In the genomic region with DNA sequence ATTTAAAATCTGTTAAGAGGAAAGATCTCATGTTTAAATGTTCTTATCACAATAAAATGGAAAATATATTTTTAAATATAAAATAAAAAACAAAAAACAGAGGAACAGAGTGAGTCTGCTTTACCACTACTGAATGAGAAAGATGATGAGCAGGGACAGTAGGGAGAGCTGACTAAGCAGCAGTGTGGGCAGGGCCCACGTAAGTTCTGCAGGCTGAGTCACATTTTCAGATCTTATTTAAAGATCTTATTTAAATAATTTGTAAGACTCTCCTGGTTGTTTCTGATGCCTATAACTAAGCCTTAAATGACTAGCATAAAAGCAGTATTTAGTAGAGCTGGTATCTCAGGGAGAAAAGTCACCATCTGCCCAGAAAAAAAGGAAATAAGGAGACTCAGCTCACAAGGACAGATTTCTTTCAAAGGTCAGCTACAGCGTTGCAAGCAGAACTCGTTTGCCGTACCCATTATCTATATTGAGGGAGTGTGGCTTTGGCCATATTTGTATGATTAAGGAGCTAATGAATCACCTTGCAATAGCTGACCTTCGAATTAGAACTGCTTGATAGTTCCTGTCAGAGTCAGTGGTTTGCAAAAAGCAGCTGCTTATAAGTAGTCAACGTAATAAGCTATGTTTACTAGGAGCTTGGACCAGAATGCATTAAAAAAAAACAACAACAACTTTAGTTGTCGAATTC, we compare ENCODE assay signal across 11 cellular contexts.
DNase-seq lines count a peak whose midpoint lies in the region; ATAC-seq and FAIRE-seq lines count a peak whose summit lies in the region.
"Had no signal": no experiment of that assay in that cellular context is flagged by ENCODE, and none has a peak within 500 bp of the region (broad histone marks: within the 10 kb centered on the region; RNA-seq: fewer than 3 reads in every experiment).

No MANE protein-coding gene starts in this region.

- no peaks in the 10 kb centered on the region for H3K9me3 ChIP-seq in small intestine (ENCODE audit: control insufficient read depth, low read depth)

- H3K27ac ChIP-seq in small intestine (ENCODE audit: low read depth in 1 of 2, low read length in 1 of 2): no peak overlapping the region
- H3K27ac ChIP-seq: C4-2B, parathyroid adenoma had no signal

- no peaks in the 10 kb centered on the region for H3K4me1 Mint-ChIP-seq in activated naive CD8-positive, alpha-beta T cell treated with anti-CD3 and anti-CD28 coated beads, Interleukin-2, amount 50 U/mL, for 24 hours
- no peaks in the 10 kb centered on the region for H3K4me1 Mint-ChIP-seq in activated naive CD8-positive, alpha-beta T cell treated with anti-CD3 and anti-CD28 coated beads for 36 hours
- H3K4me1 Mint-ChIP-seq: activated B cell treated with CpG ODN at 0.5 μM for 24 hours had no signal

- no peak overlapping the region for H3K27ac Mint-ChIP-seq in activated naive CD8-positive, alpha-beta T cell treated with anti-CD3 and anti-CD28 coated beads, Interleukin-2, amount 50 U/mL, for 24 hours
- H3K27ac Mint-ChIP-seq in activated naive CD8-positive, alpha-beta T cell treated with anti-CD3 and anti-CD28 coated beads for 36 hours: no peak overlapping the region
- H3K27ac Mint-ChIP-seq: activated B cell treated with CpG ODN at 0.5 μM for 24 hours had no signal

- DNase-seq in activated naive CD8-positive, alpha-beta T cell treated with anti-CD3 and anti-CD28 coated beads, Interleukin-2, amount 50 U/mL, for 24 hours: no peak
- DNase-seq in activated naive CD8-positive, alpha-beta T cell treated with anti-CD3 and anti-CD28 coated beads for 36 hours: no peak
- DNase-seq in amniotic epithelial cell (ENCODE audit: low read depth) (peak; percentile 60), small intestine (peak; percentile 13), NCI-H2107 treated with DMSO at 0.1 percent for 48 hours (lab: John Stamatoyannopoulos, UW; ENCODE audit: unreplicated experiment) (no peak), NCI-H1092 treated with DMSO at 0.1 percent for 48 hours (lab: John Stamatoyannopoulos, UW) (no peak), DMS153 (lab: John Stamatoyannopoulos, UW) (no peak)
- DNase-seq: activated B cell treated with CpG ODN at 0.5 μM for 24 hours had no signal

- H3K36me3 ChIP-seq in small intestine (ENCODE audit: control insufficient read depth in 2 of 2, insufficient read depth in 2 of 2, low read length in 2 of 2): no peaks in the 10 kb centered on the region

- no peaks in the 10 kb centered on the region for H3K4me1 ChIP-seq in small intestine (ENCODE audit: control insufficient read depth in 2 of 2, insufficient read depth in 1 of 2, low read depth in 1 of 2, low read length in 1 of 2)
- H3K4me1 ChIP-seq: parathyroid adenoma had no signal

- no peak overlapping the region for H3K4me3 Mint-ChIP-seq in activated naive CD8-positive, alpha-beta T cell treated with anti-CD3 and anti-CD28 coated beads, Interleukin-2, amount 50 U/mL, for 24 hours
- H3K4me3 Mint-ChIP-seq in activated naive CD8-positive, alpha-beta T cell treated with anti-CD3 and anti-CD28 coated beads for 36 hours: no peak overlapping the region
- H3K4me3 Mint-ChIP-seq: activated B cell treated with CpG ODN at 0.5 μM for 24 hours had no signal

- no peaks in the 10 kb centered on the region for H3K36me3 Mint-ChIP-seq in activated naive CD8-positive, alpha-beta T cell treated with anti-CD3 and anti-CD28 coated beads, Interleukin-2, amount 50 U/mL, for 24 hours (ENCODE audit: low read depth)
- H3K36me3 Mint-ChIP-seq in activated naive CD8-positive, alpha-beta T cell treated with anti-CD3 and anti-CD28 coated beads for 36 hours: no peaks in the 10 kb centered on the region

- FAIRE-seq in small intestine (lab: Jason Lieb, UNC): no peak

- WGBS in small intestine, 3 donors: 25 to 46% (median 35%) methylated on average over 7 of the region's 7 CpGs

- H3K9me3 Mint-ChIP-seq in activated naive CD8-positive, alpha-beta T cell treated with anti-CD3 and anti-CD28 coated beads, Interleukin-2, amount 50 U/mL, for 24 hours: no peaks in the 10 kb centered on the region
- no peaks in the 10 kb centered on the region for H3K9me3 Mint-ChIP-seq in activated naive CD8-positive, alpha-beta T cell treated with anti-CD3 and anti-CD28 coated beads for 36 hours
- H3K9me3 Mint-ChIP-seq: activated B cell treated with CpG ODN at 0.5 μM for 24 hours had no signal

- ATAC-seq in activated naive CD8-positive, alpha-beta T cell treated with anti-CD3 and anti-CD28 coated beads, Interleukin-2, amount 50 U/mL, for 24 hours: peak; percentile 80
- peak; percentile 76 for ATAC-seq in HG03039 (IDR thresholded peaks at IDR 0.05; ENCODE audit: unreplicated experiment)

- no peaks in the 10 kb centered on the region for H3K27me3 ChIP-seq in small intestine (ENCODE audit: control insufficient read depth in 2 of 2, insufficient read depth in 2 of 2, low read length in 2 of 2)

- no peak overlapping the region for H3K4me3 ChIP-seq in small intestine (ENCODE audit: low read depth in 1 of 2, low read length in 2 of 2)

- peaks cover 3% of the 10 kb centered on the region for H3K27me3 Mint-ChIP-seq in activated naive CD8-positive, alpha-beta T cell treated with anti-CD3 and anti-CD28 coated beads, Interleukin-2, amount 50 U/mL, for 24 hours
- peaks cover 8% of the 10 kb centered on the region for H3K27me3 Mint-ChIP-seq in activated naive CD8-positive, alpha-beta T cell treated with anti-CD3 and anti-CD28 coated beads for 36 hours

Comparison
In these comparisons a context has a peak if more than half of its experiments do, and no peak if none do; other contexts are left out.
1. DNase-seq: peak in amniotic epithelial cell (single experiment) and small intestine (single experiment); none in activated naive CD8-positive, alpha-beta T cell treated with anti-CD3 and anti-CD28 coated beads, Interleukin-2, amount 50 U/mL, for 24 hours (single experiment), activated naive CD8-positive, alpha-beta T cell treated with anti-CD3 and anti-CD28 coated beads for 36 hours (single experiment), NCI-H2107 treated with DMSO at 0.1 percent for 48 hours (single experiment), NCI-H1092 treated with DMSO at 0.1 percent for 48 hours (single experiment) and DMS153 (single experiment).